In the genomic region with DNA sequence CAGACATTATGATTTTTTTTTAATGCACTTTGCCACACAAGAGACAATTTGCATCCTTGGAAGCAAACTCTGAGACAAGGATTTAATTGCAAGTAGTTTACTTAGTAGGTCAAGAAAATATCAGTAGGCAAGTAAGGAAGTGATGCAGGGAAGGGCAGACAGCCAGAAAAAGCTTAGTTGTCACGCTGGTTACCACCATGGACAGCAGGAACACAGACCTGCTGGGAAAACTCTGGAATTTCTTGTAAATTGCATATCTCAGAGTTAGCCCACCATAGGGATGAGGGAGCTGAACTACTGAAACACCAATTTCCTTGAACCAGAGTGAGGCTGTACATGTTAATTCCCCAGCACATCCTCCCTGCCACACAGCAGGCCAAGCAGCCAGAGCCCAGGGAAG, we compare ENCODE assay signal across 26 cellular contexts.
"Had no signal": no experiment of that assay in that cellular context is flagged by ENCODE, and none has a peak within 500 bp of the region (broad histone marks: within the 10 kb centered on the region; RNA-seq: fewer than 3 reads in every experiment).

No MANE protein-coding gene starts in this region.

- DNase-seq: effector CD8-positive, alpha-beta T cell; endodermal cell; hypothalamus; left ventricle myocardium superior; lower lobe of right lung; natural killer cell; occipital lobe; ovary; posterior cingulate gyrus; psoas muscle; right cardiac atrium; sigmoid colon; stimulated activated CD4-positive, alpha-beta T cell treated with anti-CD3 and anti-CD28 coated beads, Interleukin-2, amount 100 ng/mL, for 24 hours; stimulated activated CD4-positive, alpha-beta T cell treated with anti-CD3 and anti-CD28 coated beads, Interleukin-4, amount 100 ng/mL, for 24 hours; stimulated activated naive CD8-positive, alpha-beta T cell treated with anti-CD3 and anti-CD28 coated beads, Interleukin-15, Interleukin-2, amounts not matched to agents 100 U/mL and 50 U/mL, for 24 hours; substantia nigra; upper lobe of left lung had no signal

- H3K9me3 ChIP-seq: esophagus muscularis mucosa, ovary, psoas muscle, sigmoid colon, upper lobe of left lung had no signal

- FAIRE-seq: colon, frontal cortex, keratinocyte, urothelium cell line had no signal

- H3K4me1 ChIP-seq: esophagus muscularis mucosa, lower lobe of right lung, psoas muscle, sigmoid colon, tibial nerve, upper lobe of left lung had no signal

- H3K27ac ChIP-seq: esophagus muscularis mucosa, lower lobe of right lung, ovary, psoas muscle, sigmoid colon, thoracic aorta, tibial nerve, upper lobe of left lung had no signal

- ATAC-seq: left ventricle myocardium superior; lower lobe of right lung; natural killer cell; psoas muscle; right cardiac atrium; stimulated activated effector memory CD8-positive, alpha-beta T cell treated with anti-CD3 and anti-CD28 coated beads, Interleukin-12 subunit alpha, Interleukin-12 subunit beta, amount 100 ng/mL, for 72 hours; stimulated activated naive CD8-positive, alpha-beta T cell treated with anti-CD3 and anti-CD28 coated beads, Interleukin-15, Interleukin-2, amounts not matched to agents 100 U/mL and 50 U/mL, for 24 hours had no signal

- H3K36me3 ChIP-seq: esophagus muscularis mucosa, lower lobe of right lung, ovary, sigmoid colon, thoracic aorta, upper lobe of left lung had no signal

- H3K4me3 ChIP-seq: esophagus muscularis mucosa, lower lobe of right lung, ovary, psoas muscle, sigmoid colon, thoracic aorta, tibial nerve, upper lobe of left lung had no signal

- H3K27me3 ChIP-seq: esophagus muscularis mucosa, ovary, sigmoid colon, tibial nerve, upper lobe of left lung had no signal

- H3K4me3 Mint-ChIP-seq: endodermal cell; memory B cell; natural killer cell; stimulated activated effector memory CD8-positive, alpha-beta T cell treated with anti-CD3 and anti-CD28 coated beads, Interleukin-12 subunit alpha, Interleukin-12 subunit beta, amount 100 ng/mL, for 72 hours had no signal

- H3K4me1 Mint-ChIP-seq: endodermal cell had no signal

- H3K9me3 Mint-ChIP-seq: stimulated activated effector memory CD8-positive, alpha-beta T cell treated with anti-CD3 and anti-CD28 coated beads, Interleukin-12 subunit alpha, Interleukin-12 subunit beta, amount 100 ng/mL, for 72 hours had no signal

- H3K27me3 Mint-ChIP-seq: memory B cell had no signal

- H3K27ac Mint-ChIP-seq: endodermal cell; natural killer cell; stimulated activated effector memory CD8-positive, alpha-beta T cell treated with anti-CD3 and anti-CD28 coated beads, Interleukin-12 subunit alpha, Interleukin-12 subunit beta, amount 100 ng/mL, for 72 hours had no signal
